In the genomic region with DNA sequence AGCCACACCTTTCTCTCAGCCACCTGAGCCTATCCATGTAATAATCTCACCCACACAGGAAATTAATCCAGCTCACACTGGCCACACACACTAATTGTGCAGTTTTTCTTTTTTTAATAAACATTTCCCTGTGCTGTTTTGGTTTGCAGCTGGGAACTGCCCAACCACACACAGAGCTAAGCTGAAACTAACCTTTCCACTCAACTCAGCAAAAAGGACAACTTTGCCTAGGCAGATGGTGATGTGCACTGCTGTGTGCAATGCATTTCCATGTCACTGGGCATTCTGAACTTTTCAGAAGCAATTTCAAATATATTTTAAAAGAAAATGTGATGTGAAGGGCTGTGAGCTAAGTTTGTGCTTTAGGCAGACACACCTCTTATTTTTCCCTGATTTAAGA, we compare ENCODE assay signal across 31 cellular contexts.
"Had no signal": no experiment of that assay in that cellular context is flagged by ENCODE, and none has a peak within 500 bp of the region (broad histone marks: within the 10 kb centered on the region; RNA-seq: fewer than 3 reads in every experiment).

No MANE protein-coding gene starts in this region.

- H3K27me3 Mint-ChIP-seq: activated CD4-positive, alpha-beta memory T cell treated with anti-CD3 and anti-CD28 coated beads for 36 hours; activated CD4-positive, alpha-beta T cell treated with anti-CD3 and anti-CD28 coated beads for 36 hours; activated CD4-positive, alpha-beta T cell treated with anti-CD3 and anti-CD28 coated beads, Interleukin-2, amount 10 ng/mL, durations not matched to agents 24 days and 14 days; activated CD8-positive, alpha-beta memory T cell treated with anti-CD3 and anti-CD28 coated beads, Interleukin-2, amount 10 ng/mL, durations not matched to agents 7 days and 5 days; activated naive CD4-positive, alpha-beta T cell treated with anti-CD3 and anti-CD28 coated beads, Interleukin-2, amount 50 U/mL, for 24 hours; activated naive CD8-positive, alpha-beta T cell treated with anti-CD3 and anti-CD28 coated beads for 36 hours; activated naive CD8-positive, alpha-beta T cell treated with anti-CD3 and anti-CD28 coated beads, Interleukin-2, amount 50 U/mL, for 24 hours; effector memory CD8-positive, alpha-beta T cell had no signal

- H3K27ac Mint-ChIP-seq: activated CD4-positive, alpha-beta memory T cell treated with anti-CD3 and anti-CD28 coated beads for 36 hours; activated CD4-positive, alpha-beta T cell treated with anti-CD3 and anti-CD28 coated beads for 36 hours; activated CD4-positive, alpha-beta T cell treated with anti-CD3 and anti-CD28 coated beads, Interleukin-2, amount 10 ng/mL, durations not matched to agents 24 days and 14 days; activated CD8-positive, alpha-beta memory T cell treated with anti-CD3 and anti-CD28 coated beads, Interleukin-2, amount 10 ng/mL, durations not matched to agents 7 days and 5 days; activated CD8-positive, alpha-beta T cell treated with anti-CD3 and anti-CD28 coated beads, Interleukin-2, amount 10 ng/mL, durations not matched to agents 7 days and 5 days; activated naive CD4-positive, alpha-beta T cell treated with anti-CD3 and anti-CD28 coated beads for 36 hours; activated naive CD4-positive, alpha-beta T cell treated with anti-CD3 and anti-CD28 coated beads, Interleukin-2, amount 50 U/mL, for 24 hours; activated naive CD8-positive, alpha-beta T cell treated with anti-CD3 and anti-CD28 coated beads for 36 hours; activated naive CD8-positive, alpha-beta T cell treated with anti-CD3 and anti-CD28 coated beads, Interleukin-2, amount 50 U/mL, for 24 hours; activated T-helper 1 cell treated with anti-CD3 and anti-CD28 coated beads, Interleukin-12 subunit alpha, Interleukin-12 subunit beta, Interleukin-2, Interleukin-4 antibody, amounts not matched to agents 30 ng/mL and 10 ng/mL and 1 ng/mL, durations not matched to agents 14 hours and 24 hours and 36 hours; activated T-helper 2 cell treated with anti-CD3 and anti-CD28 coated beads, Interferon-gamma antibody, Interleukin-2, Interleukin-4, amounts not matched to agents 10 μg/mL and 5 μg/mL and 100 μg/mL, durations not matched to agents 14 hours and 24 hours and 36 hours; effector memory CD8-positive, alpha-beta T cell had no signal

- DNase-seq: activated CD4-positive, alpha-beta memory T cell treated with anti-CD3 and anti-CD28 coated beads for 36 hours; activated CD4-positive, alpha-beta T cell treated with anti-CD3 and anti-CD28 coated beads for 36 hours; activated CD4-positive, alpha-beta T cell treated with anti-CD3 and anti-CD28 coated beads, Interleukin-2, amount 10 ng/mL, durations not matched to agents 24 days and 14 days; activated CD4-positive, CD25-positive, alpha-beta regulatory T cell; activated CD4-positive, CD25-positive, alpha-beta regulatory T cell treated with anti-CD3 and anti-CD28 coated beads, Interleukin-2, amount 50 U/mL, for 72 hours; activated CD8-positive, alpha-beta memory T cell treated with anti-CD3 and anti-CD28 coated beads, Interleukin-2, amount 10 ng/mL, durations not matched to agents 7 days and 5 days; activated CD8-positive, alpha-beta memory T cell treated with anti-CD3 and anti-CD28 coated beads, Interleukin-2, amount 50 U/mL, for 4 hours; activated CD8-positive, alpha-beta T cell treated with anti-CD3 and anti-CD28 coated beads, Interleukin-2, amount 10 ng/mL, durations not matched to agents 7 days and 5 days; activated effector memory CD4-positive, alpha-beta T cell treated with anti-CD3 and anti-CD28 coated beads, Interleukin-2, amount 50 U/mL, for 16 hours; activated naive CD4-positive, alpha-beta T cell treated with anti-CD3 and anti-CD28 coated beads for 36 hours; activated naive CD8-positive, alpha-beta T cell treated with anti-CD3 and anti-CD28 coated beads for 36 hours; activated naive CD8-positive, alpha-beta T cell treated with anti-CD3 and anti-CD28 coated beads, Interleukin-2, amount 50 U/mL, for 24 hours; activated T-cell treated with anti-CD3 and anti-CD28 coated beads, Interleukin-2, amount 50 U/mL, for 1 hour; activated T-cell treated with anti-CD3 and anti-CD28 coated beads, Interleukin-2, amount 50 U/mL, for 48 hours; adrenal gland; amygdala; aorta; body of pancreas; caudate nucleus; cortex of kidney; dermis blood vessel endothelial cell; effector CD4-positive, alpha-beta T cell; effector memory CD8-positive, alpha-beta T cell; erythroblast; foreskin keratinocyte; gastrocnemius medialis; T-helper 2 cell had no signal

- ATAC-seq: activated CD4-positive, alpha-beta T cell treated with anti-CD3 and anti-CD28 coated beads for 36 hours; activated CD8-positive, alpha-beta memory T cell treated with anti-CD3 and anti-CD28 coated beads, Interleukin-2, amount 10 ng/mL, durations not matched to agents 7 days and 5 days; activated CD8-positive, alpha-beta T cell treated with anti-CD3 and anti-CD28 coated beads, Interleukin-2, amount 10 ng/mL, durations not matched to agents 7 days and 5 days; activated naive CD8-positive, alpha-beta T cell treated with anti-CD3 and anti-CD28 coated beads, Interleukin-2, amount 50 U/mL, for 24 hours; body of pancreas; effector memory CD8-positive, alpha-beta T cell; foreskin keratinocyte; gastrocnemius medialis had no signal

- H3K27me3 ChIP-seq: adrenal gland, body of pancreas, esophagus muscularis mucosa, foreskin keratinocyte, gastrocnemius medialis had no signal

- H3K4me3 Mint-ChIP-seq: activated CD4-positive, alpha-beta memory T cell treated with anti-CD3 and anti-CD28 coated beads for 36 hours; activated CD4-positive, alpha-beta T cell treated with anti-CD3 and anti-CD28 coated beads for 36 hours; activated CD4-positive, alpha-beta T cell treated with anti-CD3 and anti-CD28 coated beads, Interleukin-2, amount 10 ng/mL, durations not matched to agents 24 days and 14 days; activated CD8-positive, alpha-beta memory T cell treated with anti-CD3 and anti-CD28 coated beads, Interleukin-2, amount 10 ng/mL, durations not matched to agents 7 days and 5 days; activated CD8-positive, alpha-beta T cell treated with anti-CD3 and anti-CD28 coated beads, Interleukin-2, amount 10 ng/mL, durations not matched to agents 7 days and 5 days; activated naive CD4-positive, alpha-beta T cell treated with anti-CD3 and anti-CD28 coated beads for 36 hours; activated naive CD4-positive, alpha-beta T cell treated with anti-CD3 and anti-CD28 coated beads, Interleukin-2, amount 50 U/mL, for 24 hours; activated naive CD8-positive, alpha-beta T cell treated with anti-CD3 and anti-CD28 coated beads for 36 hours; activated naive CD8-positive, alpha-beta T cell treated with anti-CD3 and anti-CD28 coated beads, Interleukin-2, amount 50 U/mL, for 24 hours; activated T-helper 1 cell treated with anti-CD3 and anti-CD28 coated beads, Interleukin-12 subunit alpha, Interleukin-12 subunit beta, Interleukin-2, Interleukin-4 antibody, amounts not matched to agents 30 ng/mL and 10 ng/mL and 1 ng/mL, durations not matched to agents 14 hours and 24 hours and 36 hours; effector memory CD8-positive, alpha-beta T cell had no signal

- H3K9me3 Mint-ChIP-seq: activated CD4-positive, alpha-beta memory T cell treated with anti-CD3 and anti-CD28 coated beads for 36 hours; activated CD4-positive, alpha-beta T cell treated with anti-CD3 and anti-CD28 coated beads, Interleukin-2, amount 10 ng/mL, durations not matched to agents 24 days and 14 days; activated naive CD8-positive, alpha-beta T cell treated with anti-CD3 and anti-CD28 coated beads for 36 hours; activated T-helper 1 cell treated with anti-CD3 and anti-CD28 coated beads, Interleukin-12 subunit alpha, Interleukin-12 subunit beta, Interleukin-2, Interleukin-4 antibody, amounts not matched to agents 30 ng/mL and 10 ng/mL and 1 ng/mL, durations not matched to agents 14 hours and 24 hours and 36 hours; activated T-helper 2 cell treated with anti-CD3 and anti-CD28 coated beads, Interferon-gamma antibody, Interleukin-2, Interleukin-4, amounts not matched to agents 10 μg/mL and 5 μg/mL and 100 μg/mL, durations not matched to agents 14 hours and 24 hours and 36 hours had no signal

- H3K9me3 ChIP-seq: adrenal gland, body of pancreas, esophagus muscularis mucosa, gastrocnemius medialis had no signal

- H3K36me3 ChIP-seq: adrenal gland, esophagus muscularis mucosa, gastrocnemius medialis had no signal

- H3K4me3 ChIP-seq: adrenal gland, body of pancreas, esophagus muscularis mucosa, gastrocnemius medialis had no signal

- H3K36me3 Mint-ChIP-seq: activated CD4-positive, alpha-beta memory T cell treated with anti-CD3 and anti-CD28 coated beads for 36 hours; activated CD8-positive, alpha-beta memory T cell treated with anti-CD3 and anti-CD28 coated beads, Interleukin-2, amount 10 ng/mL, durations not matched to agents 7 days and 5 days; activated naive CD4-positive, alpha-beta T cell treated with anti-CD3 and anti-CD28 coated beads, Interleukin-2, amount 50 U/mL, for 24 hours; activated naive CD8-positive, alpha-beta T cell treated with anti-CD3 and anti-CD28 coated beads for 36 hours had no signal

- H3K27ac ChIP-seq: adrenal gland, body of pancreas, esophagus muscularis mucosa, foreskin keratinocyte, gastrocnemius medialis had no signal

- H3K4me1 ChIP-seq: adrenal gland, body of pancreas, foreskin keratinocyte, gastrocnemius medialis had no signal

- H3K4me1 Mint-ChIP-seq: activated CD4-positive, alpha-beta T cell treated with anti-CD3 and anti-CD28 coated beads for 36 hours; activated CD4-positive, alpha-beta T cell treated with anti-CD3 and anti-CD28 coated beads, Interleukin-2, amount 10 ng/mL, durations not matched to agents 24 days and 14 days; activated CD8-positive, alpha-beta memory T cell treated with anti-CD3 and anti-CD28 coated beads, Interleukin-2, amount 10 ng/mL, durations not matched to agents 7 days and 5 days; activated naive CD4-positive, alpha-beta T cell treated with anti-CD3 and anti-CD28 coated beads, Interleukin-2, amount 50 U/mL, for 24 hours; activated naive CD8-positive, alpha-beta T cell treated with anti-CD3 and anti-CD28 coated beads for 36 hours; activated naive CD8-positive, alpha-beta T cell treated with anti-CD3 and anti-CD28 coated beads, Interleukin-2, amount 50 U/mL, for 24 hours had no signal
